Comparison of ENCODE assay signal across 9 cellular contexts in the genomic region with DNA sequence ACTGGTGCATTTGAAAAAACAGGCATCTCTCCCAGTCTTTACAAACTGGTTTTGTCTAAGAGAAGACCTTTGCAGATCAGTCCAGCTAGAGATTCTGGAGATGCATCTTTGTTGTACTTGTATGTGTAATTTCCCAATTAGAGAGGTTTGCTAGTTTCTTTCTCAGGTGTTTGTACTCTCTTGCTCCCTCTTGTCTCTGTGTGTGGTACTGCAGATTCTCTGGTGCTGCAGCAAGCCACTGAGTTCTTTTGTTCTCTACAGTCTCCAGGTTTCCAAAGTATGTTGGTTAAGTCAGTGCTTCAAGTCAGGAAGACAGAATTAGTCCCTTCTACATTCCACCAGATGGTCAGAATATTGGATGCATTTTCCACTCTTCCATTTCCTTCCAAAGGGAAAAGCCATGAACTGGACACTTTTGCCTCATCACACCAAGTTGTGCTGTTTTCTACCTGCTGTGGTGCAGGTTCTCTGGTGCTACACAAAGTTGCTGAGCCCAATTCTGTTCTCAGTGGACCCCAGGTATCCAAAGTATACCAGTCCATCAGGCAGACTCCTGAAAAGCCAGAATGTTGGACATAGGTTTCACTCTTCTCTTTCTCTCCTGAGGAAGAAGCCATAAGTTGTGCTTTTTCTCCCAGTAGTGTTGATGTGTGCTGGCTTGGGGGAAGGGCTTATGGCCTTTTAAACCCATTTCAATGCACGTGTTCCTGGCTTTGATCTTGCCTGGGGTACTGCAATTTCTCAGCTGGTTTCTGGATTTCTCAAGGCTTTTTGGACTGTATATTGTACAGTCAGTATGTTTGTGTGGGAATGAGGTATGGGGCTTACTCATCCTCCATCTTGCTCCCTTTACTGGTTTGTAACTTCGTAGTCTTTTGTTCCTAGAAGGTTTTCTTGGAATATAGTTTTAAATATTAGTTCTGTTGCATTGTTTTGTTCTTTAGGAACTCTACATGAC. TPM values are rescaled to one million over a fixed set of nuclear protein-coding genes. Genes with fewer than 3 reads are reported as not detected.
A peak's percentile ranks its signal among the peaks of the same experiment; 100 is the strongest.
DNase-seq lines count a peak whose midpoint lies in the region; ATAC-seq and TF ChIP-seq lines count a peak whose summit lies in the region.
"Had no signal": no experiment of that assay in that cellular context is flagged by ENCODE, and none has a peak within 500 bp of the region (broad histone marks: within the 10 kb centered on the region; RNA-seq: fewer than 3 reads in every experiment).

No MANE protein-coding gene starts in this region.

- H3K4me3 Mint-ChIP-seq in CD4-positive, alpha-beta memory T cell, result peak overlapping the region in 6 of 8 donors; percentile 41 to 79 (median 59)
- H3K4me3 Mint-ChIP-seq in memory B cell, result no peak overlapping the region
- H3K4me3 Mint-ChIP-seq: natural killer cell treated with Interleukin-12 subunit alpha and Interleukin-12 subunit beta and Interleukin-15 and Interleukin-18, amount 100 ng/mL, for 72 hours had no signal

- no peak overlapping the region for H3K27ac ChIP-seq in CD4-positive, alpha-beta memory T cell (ENCODE audit: low read depth, low read length)
- no peak overlapping the region for H3K27ac ChIP-seq in substantia nigra (ENCODE audit: low read depth, low read length, poor library complexity, severe bottlenecking)
- no peak overlapping the region for H3K27ac ChIP-seq in uterus

- H3K27ac Mint-ChIP-seq in CD4-positive, alpha-beta memory T cell, result peak overlapping the region in 6 of 7 donors; percentile 0 to 84 (median 50)
- no peak overlapping the region for H3K27ac Mint-ChIP-seq in memory B cell
- H3K27ac Mint-ChIP-seq: natural killer cell treated with Interleukin-12 subunit alpha and Interleukin-12 subunit beta and Interleukin-15 and Interleukin-18, amount 100 ng/mL, for 72 hours had no signal

- peak in 1 of 4 experiments; percentile 18 for TF ChIP-seq CTCF in uterus (IDR thresholded peaks at IDR 0.05)

- H3K36me3 ChIP-seq in CD4-positive, alpha-beta memory T cell (ENCODE audit: insufficient read depth, low read length), result no peaks in the 10 kb centered on the region
- no peaks in the 10 kb centered on the region for H3K36me3 ChIP-seq in uterus

- POLR2A ChIA-PET in CD4-positive, alpha-beta memory T cell (lab: Charles Lee; ENCODE audit: partially characterized antibody), result interaction anchor here (1.2 kb wide), 1 partner anchor 30 kb away, joined by 6 read pairs; the partner anchor contains the start of gene EPC2

- peaks cover 48 to 83% (median 65%) of the 10 kb centered on the region in 4 donors for H3K4me1 Mint-ChIP-seq in CD4-positive, alpha-beta memory T cell
- H3K4me1 Mint-ChIP-seq in memory B cell, result peaks cover 49% of the 10 kb centered on the region

- H3K27me3 Mint-ChIP-seq in CD4-positive, alpha-beta memory T cell, result no peaks in the 10 kb centered on the region
- H3K27me3 Mint-ChIP-seq in memory B cell, result no peaks in the 10 kb centered on the region
- H3K27me3 Mint-ChIP-seq: natural killer cell treated with Interleukin-12 subunit alpha and Interleukin-12 subunit beta and Interleukin-15 and Interleukin-18, amount 100 ng/mL, for 72 hours had no signal

- H3K9me3 Mint-ChIP-seq in CD4-positive, alpha-beta memory T cell, result peaks cover 0 to 13% (median 3%) of the 10 kb centered on the region in 8 donors
- H3K9me3 Mint-ChIP-seq in memory B cell, result peaks cover 7% of the 10 kb centered on the region
- H3K9me3 Mint-ChIP-seq: natural killer cell treated with Interleukin-12 subunit alpha and Interleukin-12 subunit beta and Interleukin-15 and Interleukin-18, amount 100 ng/mL, for 72 hours had no signal

- no peaks in the 10 kb centered on the region for H3K9me3 ChIP-seq in CD4-positive, alpha-beta memory T cell (ENCODE audit: control insufficient read depth in 1 of 2, low read length in 2 of 2)
- H3K9me3 ChIP-seq in uterus, result no peaks in the 10 kb centered on the region

- no peaks in the 10 kb centered on the region for H3K27me3 ChIP-seq in CD4-positive, alpha-beta memory T cell (ENCODE audit: insufficient read depth, low read length)
- H3K27me3 ChIP-seq in uterus, result no peaks in the 10 kb centered on the region

- H3K4me3 ChIP-seq in CD4-positive, alpha-beta memory T cell (ENCODE audit: low read length in 2 of 2), result no peak overlapping the region
- H3K4me3 ChIP-seq in uterus, result no peak overlapping the region

- peaks cover 2 to 11% of the 10 kb centered on the region in 2 donors for H3K36me3 Mint-ChIP-seq in CD4-positive, alpha-beta memory T cell
- H3K36me3 Mint-ChIP-seq in memory B cell, result peaks cover 14% of the 10 kb centered on the region
- H3K36me3 Mint-ChIP-seq: natural killer cell treated with Interleukin-12 subunit alpha and Interleukin-12 subunit beta and Interleukin-15 and Interleukin-18, amount 100 ng/mL, for 72 hours had no signal

- H3K4me1 ChIP-seq in CD4-positive, alpha-beta memory T cell (ENCODE audit: insufficient read depth, low read length), result peaks cover 49% of the 10 kb centered on the region
- no peaks in the 10 kb centered on the region for H3K4me1 ChIP-seq in uterus

- peak; percentile 43 to 53 (median 48) for DNase-seq in CD4-positive, alpha-beta memory T cell
- DNase-seq in NCI-H748 treated with DMSO at 0.1 percent for 48 hours (lab: John Stamatoyannopoulos, UW) (peak; percentile 27), amniotic epithelial cell (ENCODE audit: low read depth) (peak; percentile 69), memory B cell (ENCODE audit: low spot score in 2 of 2) (peak; percentile 30 to 44), substantia nigra (lab: John Stamatoyannopoulos, UW) (no peak), uterus (no peak)

- intact Hi-C loops in CD4-positive, alpha-beta memory T cell (cut with micrococcal nuclease), result loop anchor here (2.0 kb wide), 1 partner anchor 30 kb away; the partner anchor contains the start of gene EPC2
- intact Hi-C loops in uterus (cut with DNase I; ENCODE audit: low total_unique reads), result no loop called here

- CTCF ChIA-PET in CD4-positive, alpha-beta memory T cell (lab: Charles Lee; ENCODE audit: partially characterized antibody), result interaction anchor here (0.7 to 2.1 kb wide), 5 partner anchors 10 to 165 kb away, joined by 3 to 8 read pairs (median 4); no protein-coding TSS in a partner anchor

- TF ChIP-seq POLR2A in uterus (IDR thresholded peaks at IDR 0.05), result no peak

- ATAC-seq in GM18909 (IDR thresholded peaks at IDR 0.05; ENCODE audit: poor library complexity, unreplicated experiment) (peak; percentile 66), memory B cell (ENCODE audit: low read depth) (peak; percentile 52), GM18511 (IDR thresholded peaks at IDR 0.05; ENCODE audit: unreplicated experiment) (no peak)

RNA-seq across cellular contexts. Expression of gene EPC2, which starts 29.8 kb away (rescaled TPM):
- 10 to 100 TPM; 70.9 to 77.9 TPM for total RNA-seq in CD4-positive, alpha-beta memory T cell
- 1 to 10 TPM; 1.4 to 3.8 TPM for polyA plus RNA-seq in CD4-positive, alpha-beta memory T cell
- total RNA-seq in uterus, result 10 to 100 TPM; 14.3 to 71.4 (median 33.8) TPM

Comparison
In these comparisons a context has a peak if more than half of its experiments do, and no peak if none do; other contexts are left out.
1. DNase-seq: peak in CD4-positive, alpha-beta memory T cell (5 of 5), NCI-H748 treated with DMSO at 0.1 percent for 48 hours (single experiment), amniotic epithelial cell (single experiment) and memory B cell (2 of 2); none in substantia nigra (0 of 49) and uterus (0 of 2).